Comparison of ENCODE assay signal across 8 cellular contexts in genomic region chrX:1481636-1482529, GRCh38. TPM values are rescaled to one million over a fixed set of nuclear protein-coding genes. Genes with fewer than 3 reads are reported as not detected.
A peak's percentile ranks its signal among the peaks of the same experiment; 100 is the strongest.
DNase-seq lines count a peak whose midpoint lies in the region; ATAC-seq and TF ChIP-seq lines count a peak whose summit lies in the region.

No MANE protein-coding gene starts in this region.

- H3K27ac ChIP-seq in CD4-positive, CD25-positive, alpha-beta regulatory T cell (ENCODE audit: insufficient read depth, low read length, poor library complexity, severe bottlenecking) = peak overlapping the region; percentile 86
- H3K27ac ChIP-seq in upper lobe of right lung = peak overlapping the region; percentile 77

- peak; percentile 79 to 86 for ATAC-seq in CD4-positive, CD25-positive, alpha-beta regulatory T cell (ENCODE audit: low read depth in 2 of 2)
- ATAC-seq in GM21447 (IDR thresholded peaks at IDR 0.05; ENCODE audit: unreplicated experiment) (peak; percentile 47), upper lobe of right lung (peak; percentile 92)

- peaks cover 39% of the 10 kb centered on the region for H3K36me3 Mint-ChIP-seq in CD4-positive, CD25-positive, alpha-beta regulatory T cell

- H3K4me3 ChIP-seq in CD4-positive, CD25-positive, alpha-beta regulatory T cell (ENCODE audit: low read depth, low read length) = peak overlapping the region; percentile 67
- H3K4me3 ChIP-seq in upper lobe of right lung = peak overlapping the region; percentile 19

- peak overlapping the region; percentile 78 to 90 (median 86) for H3K4me3 Mint-ChIP-seq in CD4-positive, CD25-positive, alpha-beta regulatory T cell

- TF ChIP-seq RAD21 in Ishikawa (IDR thresholded peaks at IDR 0.05; ENCODE audit: low read depth) = no peak

- peak overlapping the region; percentile 93 to 99 (median 97) for H3K27ac Mint-ChIP-seq in CD4-positive, CD25-positive, alpha-beta regulatory T cell

- DNase-seq in CD4-positive, CD25-positive, alpha-beta regulatory T cell = peak; percentile 55 to 94 (median 76)
- DNase-seq in activated T-cell treated with anti-CD3 and anti-CD28 coated beads for 4 hours (peak; percentile 59), fibroblast of the conjunctiva (ENCODE audit: low read depth) (peak; percentile 82), non-pigmented ciliary epithelial cell (ENCODE audit: low read depth) (peak; percentile 64), upper lobe of right lung (peak; percentile 71), NCI-H1694 (lab: John Stamatoyannopoulos, UW) (no peak)

- H3K4me1 ChIP-seq in CD4-positive, CD25-positive, alpha-beta regulatory T cell (ENCODE audit: control insufficient read depth, insufficient read depth, low read length, poor library complexity, severe bottlenecking) = peaks cover 35% of the 10 kb centered on the region
- peaks cover 12% of the 10 kb centered on the region for H3K4me1 ChIP-seq in upper lobe of right lung

- no peak for TF ChIP-seq EP300 in Ishikawa (IDR thresholded peaks at IDR 0.05; ENCODE audit: borderline replicate concordance)

- no peaks in the 10 kb centered on the region for H3K27me3 ChIP-seq in CD4-positive, CD25-positive, alpha-beta regulatory T cell (ENCODE audit: control insufficient read depth, insufficient read depth, low read length)
- no peaks in the 10 kb centered on the region for H3K27me3 ChIP-seq in upper lobe of right lung

- H3K27me3 Mint-ChIP-seq in CD4-positive, CD25-positive, alpha-beta regulatory T cell = peaks cover 4% of the 10 kb centered on the region

- H3K9me3 ChIP-seq in CD4-positive, CD25-positive, alpha-beta regulatory T cell (ENCODE audit: control insufficient read depth in 2 of 2, low read length in 2 of 2) = no peaks in the 10 kb centered on the region
- no peaks in the 10 kb centered on the region for H3K9me3 ChIP-seq in upper lobe of right lung

- H3K9me3 Mint-ChIP-seq in CD4-positive, CD25-positive, alpha-beta regulatory T cell = peaks cover 0 to 11% (median 4%) of the 10 kb centered on the region in 7 donors

- peak; percentile 8 for TF ChIP-seq CTCF in upper lobe of right lung (IDR thresholded peaks at IDR 0.05)

- peaks cover 30 to 69% (median 57%) of the 10 kb centered on the region in 4 donors for H3K4me1 Mint-ChIP-seq in CD4-positive, CD25-positive, alpha-beta regulatory T cell

- intact Hi-C loops in upper lobe of right lung (cut with DNase I) = no loop called here

- H3K36me3 ChIP-seq in CD4-positive, CD25-positive, alpha-beta regulatory T cell (ENCODE audit: control insufficient read depth, insufficient read depth, low read length) = peaks cover 34% of the 10 kb centered on the region
- H3K36me3 ChIP-seq in upper lobe of right lung = no peaks in the 10 kb centered on the region

TF ChIP-seq in Ishikawa, 13 proteins besides CTCF, POLR2A, EP300 and RAD21:
- peak; percentile 44 for TF ChIP-seq CEBPB (IDR thresholded peaks at IDR 0.05)
- no peak for TF ChIP-seq ZBTB7A (IDR thresholded peaks at IDR 0.05; ENCODE audit: low read depth)

RNA-seq across cellular contexts. Expression of gene ASMTL, which starts 29.2 kb away (rescaled TPM):
- 47.7 TPM for total RNA-seq in CD4-positive, CD25-positive, alpha-beta regulatory T cell
- polyA plus RNA-seq in CD4-positive, CD25-positive, alpha-beta regulatory T cell = 10 to 100 TPM; 32.1 to 50.1 (median 41.0) TPM
- total RNA-seq in upper lobe of right lung = 23.8 TPM

RNA-seq across cellular contexts. Expression of gene P2RY8, which starts 55.1 kb away (rescaled TPM):
- 158 TPM for total RNA-seq in CD4-positive, CD25-positive, alpha-beta regulatory T cell
- polyA plus RNA-seq in CD4-positive, CD25-positive, alpha-beta regulatory T cell = 100 to 1,000 TPM; 189 to 222 (median 207) TPM
- total RNA-seq in upper lobe of right lung = 3.1 TPM

Comparison
In these comparisons a context has a peak if more than half of its experiments do, and no peak if none do; other contexts are left out.
1. RNA of gene P2RY8, which starts 55.1 kb away (total RNA-seq): 158 TPM in CD4-positive, CD25-positive, alpha-beta regulatory T cell (single experiment); 3.1 TPM in upper lobe of right lung (single experiment); every median in the first group is over 10 times any median in the second.
2. Peak in every context shown above with its lines, with median percentiles within 50 percentile points of each other: ATAC-seq.